In genomic region chr6:82040405-82041221, GRCh38 we compare ENCODE assay signal across 8 cellular contexts.
DNase-seq lines count a peak whose midpoint lies in the region; ATAC-seq, FAIRE-seq and TF ChIP-seq lines count a peak whose summit lies in the region.

No MANE protein-coding gene starts in this region.

- H3K4me2 ChIP-seq in HepG2 (ENCODE audit: low read depth, low read length), result no peak overlapping the region

- WGBS in HepG2 (ENCODE audit: low lambda C conversion rate), result 42% methylated on average over 4 of the region's 4 CpGs

- no peaks in the 10 kb centered on the region for H3K79me2 ChIP-seq in HepG2 (ENCODE audit: insufficient read depth, low read length)

- no peak overlapping the region for H2AFZ ChIP-seq in HepG2 (ENCODE audit: low read length)

- peak; percentile 55 for TF ChIP-seq RAD21 in HepG2 (CRISPR knock-in tag; IDR thresholded peaks at IDR 0.05)

- no TSS peak for BruUV-seq in HepG2 (replicated peaks; lab: Mats Ljungman, UMichigan)

- in situ Hi-C loops in HepG2 (cut with HindIII; ENCODE audit: extremely low pct_ligation_motif_present, low pct_unique_long_range_greater_than_20kb), result no loop called here

- ATAC-seq in HG03196 (IDR thresholded peaks at IDR 0.05; ENCODE audit: unreplicated experiment) (peak; percentile 83), HepG2 (peak; percentile 97)

- H4K20me1 ChIP-seq in HepG2 (ENCODE audit: insufficient read depth, low read length), result no peaks in the 10 kb centered on the region

- no peak overlapping the region for H3K9ac ChIP-seq in HepG2 (ENCODE audit: insufficient read depth, low read depth, low read length)

- no peaks in the 10 kb centered on the region for H3K27me3 ChIP-seq in HepG2 (ENCODE audit: control insufficient read depth in 1 of 2, insufficient read depth in 2 of 2, low read length in 2 of 2)

- no peaks in the 10 kb centered on the region for H3K9me3 ChIP-seq in HepG2 (ENCODE audit: low read length)

- CTCF ChIA-PET in HepG2 (lab: Yijun Ruan, JAX; ENCODE audit: low intra/inter-chr PET ratio, low total read pairs), result interaction anchor here (1.2 kb wide), 1 partner anchor 35 kb away, joined by 3 read pairs; no protein-coding TSS in a partner anchor

- no peak overlapping the region for H3K27ac ChIP-seq in HepG2 (ENCODE audit: extremely low read length, insufficient read depth, low read length)

- no peaks in the 10 kb centered on the region for H3K36me3 ChIP-seq in HepG2 (replicated peaks in 1 of 2; ENCODE audit: control insufficient read depth in 1 of 2, insufficient read depth in 2 of 2, low read length in 2 of 2)

- DNase-seq in DMS53 (lab: John Stamatoyannopoulos, UW) (peak; percentile 67), GM19240 (ENCODE audit: insufficient read length, low spot score) (peak; percentile 2), NCI-H774 (lab: John Stamatoyannopoulos, UW) (peak; percentile 64), cerebellar cortex (ENCODE audit: low spot score) (peak; percentile 85), HepG2 (ENCODE audit: low spot score) (peak; percentile 46), urothelium cell line (ENCODE audit: low spot score) (peak; percentile 12), NCI-H1436 treated with DMSO at 0.1 percent for 48 hours (lab: John Stamatoyannopoulos, UW) (no peak)

- intact Hi-C loops in HepG2 (cut with micrococcal nuclease; ENCODE audit: unreplicated experiment), result loop anchor here (1.0 to 10.0 kb wide), 2 partner anchors 134 to 306 kb away; no protein-coding TSS in a partner anchor

- no peak overlapping the region for H3K4me3 ChIP-seq in HepG2 (replicated peaks in 1 of 3; ENCODE audit: insufficient read depth in 1 of 3, low read depth in 2 of 3, low read length in 3 of 3)

- TF ChIP-seq CTCF in HepG2 (CRISPR knock-in tag; IDR thresholded peaks at IDR 0.05), result peak; percentile 80

- H3K4me1 ChIP-seq in HepG2 (ENCODE audit: insufficient read depth, low read length), result peaks cover 14% of the 10 kb centered on the region

- TF ChIP-seq EP300 in HepG2 (IDR thresholded peaks at IDR 0.05; ENCODE audit: low read depth in 2 of 2, low read length in 2 of 2), result no peak
- TF ChIP-seq EP300 in HepG2 (CRISPR knock-in tag; IDR thresholded peaks at IDR 0.05; ENCODE audit: borderline replicate concordance), result no peak

- no peak for TF ChIP-seq POLR2A in HepG2 (IDR thresholded peaks at IDR 0.05; ENCODE audit: insufficient read depth in 1 of 2, low read depth in 2 of 2, low read length in 2 of 2)

- POLR2A ChIA-PET in HepG2 (lab: Yijun Ruan, JAX), result interaction anchor here (0.9 kb wide), 1 partner anchor 44 kb away, joined by 4 read pairs; no protein-coding TSS in a partner anchor

- FAIRE-seq in HepG2 (lab: Jason Lieb, UNC), result no peak
- FAIRE-seq in urothelium cell line (lab: Jason Lieb, UNC), result no peak

TF ChIP-seq in HepG2, 621 proteins besides CTCF, POLR2A, EP300 and RAD21 (continues in another document):
- TF ChIP-seq ZNF557 (CRISPR knock-in tag; IDR thresholded peaks at IDR 0.05) (no peak), CCAR2 (optimal IDR thresholded peaks at IDR 0.05; ENCODE audit: low read depth, low read length) (no peak), RBFOX2 (IDR thresholded peaks at IDR 0.05; ENCODE audit: low read depth, low read length) (no peak), SP1 (IDR thresholded peaks at IDR 0.05) (no peak), SP1 (CRISPR knock-in tag; IDR thresholded peaks at IDR 0.05) (no peak), KDM6A (CRISPR knock-in tag; IDR thresholded peaks at IDR 0.05; ENCODE audit: low read depth) (no peak), EED (CRISPR knock-in tag; IDR thresholded peaks at IDR 0.05) (no peak), ZNF3 (CRISPR knock-in tag; IDR thresholded peaks at IDR 0.05) (peak; percentile 71; the same call in 1 of the 2 replicates), ZSCAN20 (CRISPR knock-in tag; IDR thresholded peaks at IDR 0.05; ENCODE audit: borderline replicate concordance) (no peak), NCOA1 (CRISPR knock-in tag; IDR thresholded peaks at IDR 0.05) (no peak), ZBTB37 (CRISPR knock-in tag; IDR thresholded peaks at IDR 0.05) (no peak), DNMT1 (CRISPR knock-in tag; IDR thresholded peaks at IDR 0.05) (no peak), GPN1 (CRISPR knock-in tag; IDR thresholded peaks at IDR 0.05; ENCODE audit: borderline replicate concordance) (no peak), FOSL2 (CRISPR knock-in tag; IDR thresholded peaks at IDR 0.05) (peak; percentile 18; the same call in 1 of the 2 replicates), FOXP4 (CRISPR knock-in tag; IDR thresholded peaks at IDR 0.05) (0 out of 2 replicates have a peak, but pooled peaks have one; percentile 11), ZFP41 (CRISPR knock-in tag; IDR thresholded peaks at IDR 0.05; ENCODE audit: borderline replicate concordance) (no peak), SRSF4 (IDR thresholded peaks at IDR 0.05; ENCODE audit: low read depth, low read length, poor library complexity, severe bottlenecking) (no peak), ZFP36 (IDR thresholded peaks at IDR 0.05; ENCODE audit: borderline replicate concordance, low read depth, low read length, partially characterized antibody) (no peak), FOXA3 (CRISPR knock-in tag; IDR thresholded peaks at IDR 0.05) (no peak), ARID5B (CRISPR knock-in tag; IDR thresholded peaks at IDR 0.05) (peak; percentile 12; the same call in 1 of the 2 replicates), ATF7-NPFF (CRISPR knock-in tag; IDR thresholded peaks at IDR 0.05; ENCODE audit: low read depth) (no peak), HIVEP1 (CRISPR knock-in tag; IDR thresholded peaks at IDR 0.05) (no peak), TEAD3 (CRISPR knock-in tag; optimal IDR thresholded peaks at IDR 0.05; ENCODE audit: borderline replicate concordance) (peak; percentile 32), ZSCAN5A (CRISPR knock-in tag; IDR thresholded peaks at IDR 0.05; ENCODE audit: borderline replicate concordance) (no peak; the same call in 1 of the 2 replicates)
